In genomic region chr2:68127358-68128242, GRCh38 we compare ENCODE assay signal across 1 cellular context.
TF ChIP-seq lines count a peak whose summit lies in the region.

No MANE protein-coding gene starts in this region.

TF ChIP-seq in HepG2, 621 proteins besides CTCF, POLR2A, EP300 and RAD21 (continued from another document):
- TF ChIP-seq SNAPC4 (CRISPR knock-in tag; IDR thresholded peaks at IDR 0.05) (no peak), NFIC (IDR thresholded peaks at IDR 0.05; ENCODE audit: low read length) (no peak), ZNF770 (CRISPR knock-in tag; IDR thresholded peaks at IDR 0.05) (no peak), CBX2 (IDR thresholded peaks at IDR 0.05; ENCODE audit: low read depth, low read length) (no peak), CBX2 (CRISPR knock-in tag; IDR thresholded peaks at IDR 0.05; ENCODE audit: low read depth) (no peak)
